ENCODE assay signal across 1 cellular context in genomic region chr20:20017001-20017851, GRCh38.
A peak's percentile ranks its signal among the peaks of the same experiment; 100 is the strongest.
TF ChIP-seq lines count a peak whose summit lies in the region.

A gene with protein sequence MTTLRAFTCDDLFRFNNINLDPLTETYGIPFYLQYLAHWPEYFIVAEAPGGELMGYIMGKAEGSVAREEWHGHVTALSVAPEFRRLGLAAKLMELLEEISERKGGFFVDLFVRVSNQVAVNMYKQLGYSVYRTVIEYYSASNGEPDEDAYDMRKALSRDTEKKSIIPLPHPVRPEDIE (plus strand): TSS chr20:20017362. CDS start chr20:20017397, 35 bp downstream.

TF ChIP-seq in HEK293, 187 proteins besides CTCF, POLR2A, EP300 and RAD21 (continued from another document and continues in another):
- TF ChIP-seq, protein P1, sequence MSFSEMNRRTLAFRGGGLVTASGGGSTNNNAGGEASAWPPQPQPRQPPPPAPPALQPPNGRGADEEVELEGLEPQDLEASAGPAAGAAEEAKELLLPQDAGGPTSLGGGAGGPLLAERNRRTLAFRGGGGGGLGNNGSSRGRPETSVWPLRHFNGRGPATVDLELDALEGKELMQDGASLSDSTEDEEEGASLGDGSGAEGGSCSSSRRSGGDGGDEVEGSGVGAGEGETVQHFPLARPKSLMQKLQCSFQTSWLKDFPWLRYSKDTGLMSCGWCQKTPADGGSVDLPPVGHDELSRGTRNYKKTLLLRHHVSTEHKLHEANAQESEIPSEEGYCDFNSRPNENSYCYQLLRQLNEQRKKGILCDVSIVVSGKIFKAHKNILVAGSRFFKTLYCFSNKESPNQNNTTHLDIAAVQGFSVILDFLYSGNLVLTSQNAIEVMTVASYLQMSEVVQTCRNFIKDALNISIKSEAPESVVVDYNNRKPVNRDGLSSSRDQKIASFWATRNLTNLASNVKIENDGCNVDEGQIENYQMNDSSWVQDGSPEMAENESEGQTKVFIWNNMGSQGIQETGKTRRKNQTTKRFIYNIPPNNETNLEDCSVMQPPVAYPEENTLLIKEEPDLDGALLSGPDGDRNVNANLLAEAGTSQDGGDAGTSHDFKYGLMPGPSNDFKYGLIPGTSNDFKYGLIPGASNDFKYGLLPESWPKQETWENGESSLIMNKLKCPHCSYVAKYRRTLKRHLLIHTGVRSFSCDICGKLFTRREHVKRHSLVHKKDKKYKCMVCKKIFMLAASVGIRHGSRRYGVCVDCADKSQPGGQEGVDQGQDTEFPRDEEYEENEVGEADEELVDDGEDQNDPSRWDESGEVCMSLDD (tag by site-specific recombination; IDR thresholded peaks at IDR 0.05), result peak; percentile 46; the same call in 1 of the 2 replicates
- TF ChIP-seq ZNF221 (tag by site-specific recombination; IDR thresholded peaks at IDR 0.05; ENCODE audit: borderline replicate concordance) (no peak), ZSCAN23 (tag by site-specific recombination; IDR thresholded peaks at IDR 0.05) (no peak), ZNF335 (tag by site-specific recombination; conservative IDR thresholded peaks at IDR 0.05) (peak; percentile 87), MYNN (tag by site-specific recombination; IDR thresholded peaks at IDR 0.05; ENCODE audit: borderline replicate concordance) (peak; percentile 42; the same call in 1 of the 2 replicates), BCL11B (tag by site-specific recombination; IDR thresholded peaks at IDR 0.05; ENCODE audit: low read depth) (no peak; the same call in 1 of the 2 replicates), ZBTB20 (tag by site-specific recombination; IDR thresholded peaks at IDR 0.05) (peak; percentile 70), ZBTB8A (tag by site-specific recombination; IDR thresholded peaks at IDR 0.05) (peak; percentile 35; the same call in 1 of the 2 replicates), ZNF501 (tag by site-specific recombination; IDR thresholded peaks at IDR 0.05) (peak; percentile 14; the same call in 1 of the 2 replicates), ZNF211 (tag by site-specific recombination; IDR thresholded peaks at IDR 0.05; ENCODE audit: low read depth) (no peak), ZNF2 (tag by site-specific recombination; IDR thresholded peaks at IDR 0.05) (no peak), PATZ1 (tag by site-specific recombination; IDR thresholded peaks at IDR 0.05) (no peak; the same call in 1 of the 2 replicates), ZNF561 (tag by site-specific recombination; IDR thresholded peaks at IDR 0.05; ENCODE audit: borderline replicate concordance) (peak; percentile 78; the same call in 1 of the 2 replicates), ZBTB17 (tag by site-specific recombination; IDR thresholded peaks at IDR 0.05) (peak; percentile 74), ZNF394 (tag by site-specific recombination; IDR thresholded peaks at IDR 0.05; ENCODE audit: borderline replicate concordance) (peak; percentile 62; the same call in 1 of the 2 replicates), ZNF423 (tag by site-specific recombination; IDR thresholded peaks at IDR 0.05) (no peak), ZNF843 (tag by site-specific recombination; IDR thresholded peaks at IDR 0.05) (no peak), SP7 (tag by site-specific recombination; IDR thresholded peaks at IDR 0.05) (peak; percentile 70), GLIS1 (tag by site-specific recombination; IDR thresholded peaks at IDR 0.05) (peak; percentile 90), SP2 (tag by site-specific recombination; IDR thresholded peaks at IDR 0.05) (peak; percentile 80), ZNF585B (tag by site-specific recombination; IDR thresholded peaks at IDR 0.05) (0 out of 2 replicates have a peak, but pooled peaks have one; percentile 3), ZNF548 (tag by site-specific recombination; IDR thresholded peaks at IDR 0.05) (no peak), ZNF510 (tag by site-specific recombination; IDR thresholded peaks at IDR 0.05; ENCODE audit: insufficient replicate concordance) (no peak), YY1 (tag by site-specific recombination; IDR thresholded peaks at IDR 0.05) (peak; percentile 37; the same call in 1 of the 2 replicates), PRDM10 (tag by site-specific recombination; IDR thresholded peaks at IDR 0.05) (0 out of 2 replicates have a peak, but pooled peaks have one; percentile 34), IKZF3 (tag by site-specific recombination; IDR thresholded peaks at IDR 0.05) (peak; percentile 62), OSR2 (tag by site-specific recombination; IDR thresholded peaks at IDR 0.05) (peak; percentile 57), OVOL3 (tag by site-specific recombination; IDR thresholded peaks at IDR 0.05) (no peak), ZNF654 (tag by site-specific recombination; IDR thresholded peaks at IDR 0.05; ENCODE audit: low read depth) (peak; percentile 14; the same call in 1 of the 2 replicates), ZXDB (tag by site-specific recombination; IDR thresholded peaks at IDR 0.05) (peak; percentile 76), ZNF623 (tag by site-specific recombination; IDR thresholded peaks at IDR 0.05) (no peak), ZNF549 (tag by site-specific recombination; IDR thresholded peaks at IDR 0.05) (no peak), ZNF76 (tag by site-specific recombination; IDR thresholded peaks at IDR 0.05; ENCODE audit: borderline replicate concordance, low read depth) (peak; percentile 82; the same call in 1 of the 2 replicates), ZNF658 (tag by site-specific recombination; IDR thresholded peaks at IDR 0.05) (no peak), ZNF629 (tag by site-specific recombination; IDR thresholded peaks at IDR 0.05) (peak; percentile 58; the same call in 1 of the 2 replicates), ZNF341 (tag by site-specific recombination; IDR thresholded peaks at IDR 0.05; ENCODE audit: low read depth) (peak; percentile 86), ZNF37A (tag by site-specific recombination; IDR thresholded peaks at IDR 0.05) (no peak), ZSCAN16 (tag by site-specific recombination; IDR thresholded peaks at IDR 0.05) (0 out of 2 replicates have a peak, but pooled peaks have one; percentile 28), ZNF132 (tag by site-specific recombination; IDR thresholded peaks at IDR 0.05; ENCODE audit: borderline replicate concordance) (no peak)
- TF ChIP-seq, protein P2, sequence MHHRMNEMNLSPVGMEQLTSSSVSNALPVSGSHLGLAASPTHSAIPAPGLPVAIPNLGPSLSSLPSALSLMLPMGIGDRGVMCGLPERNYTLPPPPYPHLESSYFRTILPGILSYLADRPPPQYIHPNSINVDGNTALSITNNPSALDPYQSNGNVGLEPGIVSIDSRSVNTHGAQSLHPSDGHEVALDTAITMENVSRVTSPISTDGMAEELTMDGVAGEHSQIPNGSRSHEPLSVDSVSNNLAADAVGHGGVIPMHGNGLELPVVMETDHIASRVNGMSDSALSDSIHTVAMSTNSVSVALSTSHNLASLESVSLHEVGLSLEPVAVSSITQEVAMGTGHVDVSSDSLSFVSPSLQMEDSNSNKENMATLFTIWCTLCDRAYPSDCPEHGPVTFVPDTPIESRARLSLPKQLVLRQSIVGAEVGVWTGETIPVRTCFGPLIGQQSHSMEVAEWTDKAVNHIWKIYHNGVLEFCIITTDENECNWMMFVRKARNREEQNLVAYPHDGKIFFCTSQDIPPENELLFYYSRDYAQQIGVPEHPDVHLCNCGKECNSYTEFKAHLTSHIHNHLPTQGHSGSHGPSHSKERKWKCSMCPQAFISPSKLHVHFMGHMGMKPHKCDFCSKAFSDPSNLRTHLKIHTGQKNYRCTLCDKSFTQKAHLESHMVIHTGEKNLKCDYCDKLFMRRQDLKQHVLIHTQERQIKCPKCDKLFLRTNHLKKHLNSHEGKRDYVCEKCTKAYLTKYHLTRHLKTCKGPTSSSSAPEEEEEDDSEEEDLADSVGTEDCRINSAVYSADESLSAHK (tag by site-specific recombination; IDR thresholded peaks at IDR 0.05), result no peak
- TF ChIP-seq, protein P3, sequence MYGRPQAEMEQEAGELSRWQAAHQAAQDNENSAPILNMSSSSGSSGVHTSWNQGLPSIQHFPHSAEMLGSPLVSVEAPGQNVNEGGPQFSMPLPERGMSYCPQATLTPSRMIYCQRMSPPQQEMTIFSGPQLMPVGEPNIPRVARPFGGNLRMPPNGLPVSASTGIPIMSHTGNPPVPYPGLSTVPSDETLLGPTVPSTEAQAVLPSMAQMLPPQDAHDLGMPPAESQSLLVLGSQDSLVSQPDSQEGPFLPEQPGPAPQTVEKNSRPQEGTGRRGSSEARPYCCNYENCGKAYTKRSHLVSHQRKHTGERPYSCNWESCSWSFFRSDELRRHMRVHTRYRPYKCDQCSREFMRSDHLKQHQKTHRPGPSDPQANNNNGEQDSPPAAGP (tag by site-specific recombination; IDR thresholded peaks at IDR 0.05), result peak; percentile 3; the same call in 1 of the 2 replicates
- TF ChIP-seq, protein P4, sequence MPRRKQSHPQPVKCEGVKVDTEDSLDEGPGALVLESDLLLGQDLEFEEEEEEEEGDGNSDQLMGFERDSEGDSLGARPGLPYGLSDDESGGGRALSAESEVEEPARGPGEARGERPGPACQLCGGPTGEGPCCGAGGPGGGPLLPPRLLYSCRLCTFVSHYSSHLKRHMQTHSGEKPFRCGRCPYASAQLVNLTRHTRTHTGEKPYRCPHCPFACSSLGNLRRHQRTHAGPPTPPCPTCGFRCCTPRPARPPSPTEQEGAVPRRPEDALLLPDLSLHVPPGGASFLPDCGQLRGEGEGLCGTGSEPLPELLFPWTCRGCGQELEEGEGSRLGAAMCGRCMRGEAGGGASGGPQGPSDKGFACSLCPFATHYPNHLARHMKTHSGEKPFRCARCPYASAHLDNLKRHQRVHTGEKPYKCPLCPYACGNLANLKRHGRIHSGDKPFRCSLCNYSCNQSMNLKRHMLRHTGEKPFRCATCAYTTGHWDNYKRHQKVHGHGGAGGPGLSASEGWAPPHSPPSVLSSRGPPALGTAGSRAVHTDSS (tag by site-specific recombination; IDR thresholded peaks at IDR 0.05), result no peak
- TF ChIP-seq, protein P5, sequence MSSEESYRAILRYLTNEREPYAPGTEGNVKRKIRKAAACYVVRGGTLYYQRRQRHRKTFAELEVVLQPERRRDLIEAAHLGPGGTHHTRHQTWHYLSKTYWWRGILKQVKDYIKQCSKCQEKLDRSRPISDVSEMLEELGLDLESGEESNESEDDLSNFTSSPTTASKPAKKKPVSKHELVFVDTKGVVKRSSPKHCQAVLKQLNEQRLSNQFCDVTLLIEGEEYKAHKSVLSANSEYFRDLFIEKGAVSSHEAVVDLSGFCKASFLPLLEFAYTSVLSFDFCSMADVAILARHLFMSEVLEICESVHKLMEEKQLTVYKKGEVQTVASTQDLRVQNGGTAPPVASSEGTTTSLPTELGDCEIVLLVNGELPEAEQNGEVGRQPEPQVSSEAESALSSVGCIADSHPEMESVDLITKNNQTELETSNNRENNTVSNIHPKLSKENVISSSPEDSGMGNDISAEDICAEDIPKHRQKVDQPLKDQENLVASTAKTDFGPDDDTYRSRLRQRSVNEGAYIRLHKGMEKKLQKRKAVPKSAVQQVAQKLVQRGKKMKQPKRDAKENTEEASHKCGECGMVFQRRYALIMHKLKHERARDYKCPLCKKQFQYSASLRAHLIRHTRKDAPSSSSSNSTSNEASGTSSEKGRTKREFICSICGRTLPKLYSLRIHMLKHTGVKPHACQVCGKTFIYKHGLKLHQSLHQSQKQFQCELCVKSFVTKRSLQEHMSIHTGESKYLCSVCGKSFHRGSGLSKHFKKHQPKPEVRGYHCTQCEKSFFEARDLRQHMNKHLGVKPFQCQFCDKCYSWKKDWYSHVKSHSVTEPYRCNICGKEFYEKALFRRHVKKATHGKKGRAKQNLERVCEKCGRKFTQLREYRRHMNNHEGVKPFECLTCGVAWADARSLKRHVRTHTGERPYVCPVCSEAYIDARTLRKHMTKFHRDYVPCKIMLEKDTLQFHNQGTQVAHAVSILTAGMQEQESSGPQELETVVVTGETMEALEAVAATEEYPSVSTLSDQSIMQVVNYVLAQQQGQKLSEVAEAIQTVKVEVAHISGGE (tag by site-specific recombination; conservative IDR thresholded peaks at IDR 0.05; ENCODE audit: low read depth), result peak; percentile 99
- TF ChIP-seq, protein P6, sequence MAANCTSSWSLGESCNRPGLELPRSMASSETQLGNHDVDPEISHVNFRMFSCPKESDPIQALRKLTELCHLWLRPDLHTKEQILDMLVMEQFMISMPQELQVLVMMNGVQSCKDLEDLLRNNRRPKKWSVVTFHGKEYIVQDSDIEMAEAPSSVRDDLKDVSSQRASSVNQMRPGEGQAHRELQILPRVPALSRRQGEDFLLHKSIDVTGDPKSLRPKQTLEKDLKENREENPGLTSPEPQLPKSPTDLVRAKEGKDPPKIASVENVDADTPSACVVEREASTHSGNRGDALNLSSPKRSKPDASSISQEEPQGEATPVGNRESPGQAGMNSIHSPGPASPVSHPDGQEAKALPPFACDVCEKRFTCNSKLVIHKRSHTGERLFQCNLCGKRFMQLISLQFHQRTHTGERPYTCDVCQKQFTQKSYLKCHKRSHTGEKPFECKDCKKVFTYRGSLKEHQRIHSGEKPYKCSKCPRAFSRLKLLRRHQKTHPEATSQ (tag by site-specific recombination; IDR thresholded peaks at IDR 0.05), result no peak
